Comparison of ENCODE assay signal across 10 cellular contexts in the genomic region with DNA sequence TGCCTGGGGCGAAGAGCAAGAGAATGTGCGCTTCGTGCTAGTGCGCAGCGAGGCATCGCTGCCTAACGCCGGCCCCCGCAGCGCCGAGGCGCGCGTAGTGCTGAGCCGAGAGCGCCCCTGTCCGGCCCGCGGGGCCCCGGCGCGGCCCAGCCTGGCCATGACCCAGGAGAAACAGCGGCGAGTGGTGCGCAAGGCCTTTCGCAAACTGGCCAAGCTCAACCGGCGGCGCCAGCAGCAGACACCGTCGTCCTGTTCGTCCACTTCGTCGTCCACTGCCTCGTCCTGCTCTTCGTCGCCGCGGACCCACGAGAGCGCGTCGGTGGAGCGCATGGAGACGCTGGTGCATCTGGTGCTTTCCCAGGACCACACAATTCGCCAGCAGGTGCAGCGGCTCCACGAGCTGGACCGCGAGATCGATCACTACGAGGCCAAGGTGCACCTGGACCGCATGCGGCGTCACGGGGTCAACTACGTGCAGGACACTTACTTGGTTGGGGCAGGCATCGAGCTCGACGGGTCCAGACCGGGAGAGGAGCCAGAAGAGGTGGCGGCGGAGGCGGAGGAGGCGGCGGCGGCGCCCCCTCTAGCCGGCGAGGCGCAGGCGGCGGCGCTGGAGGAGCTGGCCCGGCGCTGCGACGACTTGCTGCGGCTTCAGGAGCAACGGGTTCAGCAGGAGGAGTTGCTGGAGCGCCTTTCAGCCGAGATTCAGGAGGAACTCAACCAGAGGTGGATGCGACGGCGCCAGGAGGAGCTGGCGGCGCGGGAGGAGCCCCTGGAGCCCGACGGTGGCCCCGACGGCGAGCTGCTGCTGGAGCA. TPM values are rescaled to one million over a fixed set of nuclear protein-coding genes. Genes with fewer than 3 reads are reported as not detected.
DNase-seq lines count a peak whose midpoint lies in the region; ATAC-seq and TF ChIP-seq lines count a peak whose summit lies in the region.
"Had no signal": no experiment of that assay in that cellular context is flagged by ENCODE, and none has a peak within 500 bp of the region (broad histone marks: within the 10 kb centered on the region; RNA-seq: fewer than 3 reads in every experiment).

No MANE protein-coding gene starts in this region.

- peak overlapping the region in 3 of 5 experiments; percentile 36 to 87 (median 46) for H3K27ac Mint-ChIP-seq in brain
- H3K27ac Mint-ChIP-seq in activated naive CD4-positive, alpha-beta T cell treated with anti-CD3 and anti-CD28 coated beads, Interleukin-2, amount 10 ng/mL, durations not matched to agents 7 days and 5 days = no peak overlapping the region
- H3K27ac Mint-ChIP-seq: CD4-positive, CD25-positive, alpha-beta regulatory T cell had no signal

- WGBS in upper lobe of left lung, 2 donors = 0 to 2% methylated on average over 15 to 49 of the region's 93 CpGs

- ATAC-seq in left colon (peak; percentile 40), upper lobe of left lung (ENCODE audit: low FRiP score in 2 of 2) (peak in 1 of 2 donors; percentile 53), HG02840 (IDR thresholded peaks at IDR 0.05; ENCODE audit: low FRiP score, unreplicated experiment) (no peak)

- no peaks in the 10 kb centered on the region for H3K36me3 ChIP-seq in upper lobe of left lung

- H3K27me3 Mint-ChIP-seq in brain = peaks cover 79% of the 10 kb centered on the region
- H3K27me3 Mint-ChIP-seq in activated naive CD4-positive, alpha-beta T cell treated with anti-CD3 and anti-CD28 coated beads, Interleukin-2, amount 10 ng/mL, durations not matched to agents 7 days and 5 days = peaks cover 72% of the 10 kb centered on the region

- peak overlapping the region in 2 of 4 donors; percentile 9 to 66 for H3K27ac ChIP-seq in upper lobe of left lung
- H3K27ac ChIP-seq: SK-N-MC had no signal

- TF ChIP-seq CTCF in brain (conservative IDR thresholded peaks at IDR 0.05) (peak in 1 of 2 experiments; percentile 35), upper lobe of left lung (IDR thresholded peaks at IDR 0.05) (no peak)

- intact Hi-C loops in left colon (cut with DNase I, micrococcal nuclease) = no loop called here

- no peaks in the 10 kb centered on the region for H3K9me3 ChIP-seq in upper lobe of left lung

- CTCF ChIA-PET in activated naive CD4-positive, alpha-beta T cell treated with anti-CD3 and anti-CD28 coated beads, Interleukin-2, amount 10 ng/mL, durations not matched to agents 7 days and 5 days (lab: Charles Lee) = no interaction called here

- TF ChIP-seq POLR2A in upper lobe of left lung (IDR thresholded peaks at IDR 0.05) = no peak

- peaks cover 4 to 16% (median 8%) of the 10 kb centered on the region in 5 experiments for H3K9me3 Mint-ChIP-seq in brain
- H3K9me3 Mint-ChIP-seq in activated naive CD4-positive, alpha-beta T cell treated with anti-CD3 and anti-CD28 coated beads, Interleukin-2, amount 10 ng/mL, durations not matched to agents 7 days and 5 days = no peaks in the 10 kb centered on the region

- peaks cover 18 to 32% (median 23%) of the 10 kb centered on the region in 4 donors for H3K4me1 ChIP-seq in upper lobe of left lung

- no peak for TF ChIP-seq EP300 in upper lobe of left lung (IDR thresholded peaks at IDR 0.05)

- H3K27me3 ChIP-seq in upper lobe of left lung = peaks cover 0 to 25% (median 12%) of the 10 kb centered on the region in 4 donors

- DNase-seq in activated T-cell treated with anti-CD3 and anti-CD28 coated beads, Interleukin-2, amount 50 U/mL, for 48 hours = peak; percentile 17 to 23
- DNase-seq in activated T-cell treated with anti-CD3 and anti-CD28 coated beads, Interleukin-2, amount 50 U/mL, for 1 hour = no peak
- DNase-seq in left colon (peak; percentile 20 to 38), upper lobe of left lung (peak; percentile 27 to 87), Ammon's horn (ENCODE audit: low spot score) (no peak)
- no peak for DNase-seq in activated naive CD4-positive, alpha-beta T cell treated with anti-CD3 and anti-CD28 coated beads, Interleukin-2, amount 10 ng/mL, durations not matched to agents 7 days and 5 days
- DNase-seq: CD4-positive, CD25-positive, alpha-beta regulatory T cell had no signal

- peak overlapping the region in 3 of 4 donors; percentile 37 to 47 (median 44) for H3K4me3 ChIP-seq in upper lobe of left lung

- H3K4me1 Mint-ChIP-seq in brain = peaks cover 47% of the 10 kb centered on the region
- H3K4me1 Mint-ChIP-seq in activated naive CD4-positive, alpha-beta T cell treated with anti-CD3 and anti-CD28 coated beads, Interleukin-2, amount 10 ng/mL, durations not matched to agents 7 days and 5 days = peaks cover 4% of the 10 kb centered on the region
- H3K4me1 Mint-ChIP-seq: CD4-positive, CD25-positive, alpha-beta regulatory T cell had no signal

- H3K4me3 Mint-ChIP-seq in brain = peak overlapping the region; percentile 83 to 93 (median 86)
- H3K4me3 Mint-ChIP-seq in activated naive CD4-positive, alpha-beta T cell treated with anti-CD3 and anti-CD28 coated beads, Interleukin-2, amount 10 ng/mL, durations not matched to agents 7 days and 5 days = no peak overlapping the region
- H3K4me3 Mint-ChIP-seq: CD4-positive, CD25-positive, alpha-beta regulatory T cell had no signal

- H3K36me3 Mint-ChIP-seq in brain = no peaks in the 10 kb centered on the region
- H3K36me3 Mint-ChIP-seq in activated naive CD4-positive, alpha-beta T cell treated with anti-CD3 and anti-CD28 coated beads, Interleukin-2, amount 10 ng/mL, durations not matched to agents 7 days and 5 days = no peaks in the 10 kb centered on the region
- H3K36me3 Mint-ChIP-seq: CD4-positive, CD25-positive, alpha-beta regulatory T cell had no signal

RNA-seq across cellular contexts. Expression of gene RASSF10, which starts 1.0 kb away (rescaled TPM):
- 1.7 TPM for polyA plus RNA-seq in brain (ENCODE audit: insufficient read depth, low read depth, low replicate concordance)
- total RNA-seq in left colon = 1 to 10 TPM; 1.0 to 1.5 TPM
- 1 to 10 TPM; 2.0 to 9.6 (median 4.7) TPM for total RNA-seq in upper lobe of left lung
- total RNA-seq: CD4-positive, CD25-positive, alpha-beta regulatory T cell had no signal
- polyA plus RNA-seq: CD4-positive, CD25-positive, alpha-beta regulatory T cell had no signal

Comparison
In these comparisons a context has a peak if more than half of its experiments do, and no peak if none do; other contexts are left out.
1. DNase-seq: peak in activated T-cell treated with anti-CD3 and anti-CD28 coated beads, Interleukin-2, amount 50 U/mL, for 48 hours (2 of 2), left colon (2 of 2) and upper lobe of left lung (2 of 2); none in activated T-cell treated with anti-CD3 and anti-CD28 coated beads, Interleukin-2, amount 50 U/mL, for 1 hour (single experiment), Ammon's horn (single experiment) and activated naive CD4-positive, alpha-beta T cell treated with anti-CD3 and anti-CD28 coated beads, Interleukin-2, amount 10 ng/mL, durations not matched to agents 7 days and 5 days (single experiment).